Comparison of ENCODE assay signal across 1 cellular context in the genomic region with DNA sequence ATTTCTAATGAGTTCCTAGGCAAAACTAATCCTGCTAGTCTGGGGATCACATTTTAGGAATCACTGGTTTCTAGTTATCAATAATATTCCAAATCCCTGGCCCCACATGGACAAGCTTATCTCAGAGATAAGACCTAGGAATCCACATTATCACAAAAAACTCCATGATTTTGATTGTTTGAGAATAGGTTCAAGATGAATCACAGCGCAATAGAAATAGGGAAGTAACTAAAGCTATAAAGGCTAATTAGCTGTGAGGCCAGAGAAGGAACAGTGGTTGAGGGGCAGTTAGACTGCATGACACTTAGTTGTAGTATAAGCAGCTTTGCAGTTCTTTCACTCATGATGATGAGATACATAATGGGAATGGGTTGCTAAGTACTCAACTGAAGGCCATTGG.
TF ChIP-seq lines count a peak whose summit lies in the region.

No MANE protein-coding gene starts in this region.

TF ChIP-seq in GM12878, 131 proteins besides CTCF, POLR2A, EP300 and RAD21 (continues in another document):
- TF ChIP-seq SKIL (IDR thresholded peaks at IDR 0.05; ENCODE audit: low read depth, poor library complexity, severe bottlenecking) (no peak), CHD4 (IDR thresholded peaks at IDR 0.05) (no peak), ZNF24 (IDR thresholded peaks at IDR 0.05) (0 out of 2 replicates have a peak, but pooled peaks have one; percentile 54), ASH2L (IDR thresholded peaks at IDR 0.05; ENCODE audit: borderline replicate concordance, low read depth) (no peak), ZNF592 (IDR thresholded peaks at IDR 0.05) (no peak), SREBF1 (IDR thresholded peaks at IDR 0.05; ENCODE audit: low read length) (no peak), ZSCAN29 (IDR thresholded peaks at IDR 0.05) (no peak), KDM1A (IDR thresholded peaks at IDR 0.05; ENCODE audit: borderline replicate concordance) (no peak), USF2 (IDR thresholded peaks at IDR 0.05; ENCODE audit: borderline replicate concordance, low read depth, low read length) (no peak), ZBTB4 (CRISPR knock-in tag; IDR thresholded peaks at IDR 0.05) (no peak), IKZF1 (conservative IDR thresholded peaks at IDR 0.05) (peak; percentile 49), BCL11A (IDR thresholded peaks at IDR 0.05; ENCODE audit: low read depth, low read length) (peak; percentile 84; the same call in 1 of the 2 replicates), ZNF217 (IDR thresholded peaks at IDR 0.05) (peak; percentile 27; the same call in 1 of the 2 replicates), NR2C2 (IDR thresholded peaks at IDR 0.05; ENCODE audit: borderline replicate concordance, control insufficient read depth, insufficient read length, low read depth) (no peak), ZZZ3 (IDR thresholded peaks at IDR 0.05; ENCODE audit: control insufficient read depth, insufficient read length, low read depth) (no peak), SMARCA5 (IDR thresholded peaks at IDR 0.05) (0 out of 2 replicates have a peak, but pooled peaks have one; percentile 36), SRF (IDR thresholded peaks at IDR 0.05; ENCODE audit: low read depth in 2 of 2, low read length in 2 of 2) (no peak), POLR2AphosphoS2 (IDR thresholded peaks at IDR 0.05; ENCODE audit: low read depth, low read length) (no peak), PKNOX1 (IDR thresholded peaks at IDR 0.05) (peak; percentile 65; the same call in 1 of the 2 replicates), CHD2 (IDR thresholded peaks at IDR 0.05; ENCODE audit: borderline replicate concordance, low read depth, low read length) (no peak), NBN (IDR thresholded peaks at IDR 0.05) (peak; percentile 43; the same call in 1 of the 2 replicates), DPF2 (IDR thresholded peaks at IDR 0.05) (peak; percentile 81), BACH1 (IDR thresholded peaks at IDR 0.05; ENCODE audit: borderline replicate concordance) (peak; percentile 18; the same call in 1 of the 2 replicates), MTA2 (IDR thresholded peaks at IDR 0.05; ENCODE audit: low read depth) (peak; percentile 95), IKZF2 (IDR thresholded peaks at IDR 0.05) (peak; percentile 57 to 59; a peak in 3 of 4 replicates), BCLAF1 (IDR thresholded peaks at IDR 0.05) (no peak), RAD51 (IDR thresholded peaks at IDR 0.05) (no peak)
- TF ChIP-seq, protein P1, sequence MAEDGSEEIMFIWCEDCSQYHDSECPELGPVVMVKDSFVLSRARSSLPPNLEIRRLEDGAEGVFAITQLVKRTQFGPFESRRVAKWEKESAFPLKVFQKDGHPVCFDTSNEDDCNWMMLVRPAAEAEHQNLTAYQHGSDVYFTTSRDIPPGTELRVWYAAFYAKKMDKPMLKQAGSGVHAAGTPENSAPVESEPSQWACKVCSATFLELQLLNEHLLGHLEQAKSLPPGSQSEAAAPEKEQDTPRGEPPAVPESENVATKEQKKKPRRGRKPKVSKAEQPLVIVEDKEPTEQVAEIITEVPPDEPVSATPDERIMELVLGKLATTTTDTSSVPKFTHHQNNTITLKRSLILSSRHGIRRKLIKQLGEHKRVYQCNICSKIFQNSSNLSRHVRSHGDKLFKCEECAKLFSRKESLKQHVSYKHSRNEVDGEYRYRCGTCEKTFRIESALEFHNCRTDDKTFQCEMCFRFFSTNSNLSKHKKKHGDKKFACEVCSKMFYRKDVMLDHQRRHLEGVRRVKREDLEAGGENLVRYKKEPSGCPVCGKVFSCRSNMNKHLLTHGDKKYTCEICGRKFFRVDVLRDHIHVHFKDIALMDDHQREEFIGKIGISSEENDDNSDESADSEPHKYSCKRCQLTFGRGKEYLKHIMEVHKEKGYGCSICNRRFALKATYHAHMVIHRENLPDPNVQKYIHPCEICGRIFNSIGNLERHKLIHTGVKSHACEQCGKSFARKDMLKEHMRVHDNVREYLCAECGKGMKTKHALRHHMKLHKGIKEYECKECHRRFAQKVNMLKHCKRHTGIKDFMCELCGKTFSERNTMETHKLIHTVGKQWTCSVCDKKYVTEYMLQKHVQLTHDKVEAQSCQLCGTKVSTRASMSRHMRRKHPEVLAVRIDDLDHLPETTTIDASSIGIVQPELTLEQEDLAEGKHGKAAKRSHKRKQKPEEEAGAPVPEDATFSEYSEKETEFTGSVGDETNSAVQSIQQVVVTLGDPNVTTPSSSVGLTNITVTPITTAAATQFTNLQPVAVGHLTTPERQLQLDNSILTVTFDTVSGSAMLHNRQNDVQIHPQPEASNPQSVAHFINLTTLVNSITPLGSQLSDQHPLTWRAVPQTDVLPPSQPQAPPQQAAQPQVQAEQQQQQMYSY (CRISPR knock-in tag; IDR thresholded peaks at IDR 0.05) = no peak
- TF ChIP-seq, protein P2, sequence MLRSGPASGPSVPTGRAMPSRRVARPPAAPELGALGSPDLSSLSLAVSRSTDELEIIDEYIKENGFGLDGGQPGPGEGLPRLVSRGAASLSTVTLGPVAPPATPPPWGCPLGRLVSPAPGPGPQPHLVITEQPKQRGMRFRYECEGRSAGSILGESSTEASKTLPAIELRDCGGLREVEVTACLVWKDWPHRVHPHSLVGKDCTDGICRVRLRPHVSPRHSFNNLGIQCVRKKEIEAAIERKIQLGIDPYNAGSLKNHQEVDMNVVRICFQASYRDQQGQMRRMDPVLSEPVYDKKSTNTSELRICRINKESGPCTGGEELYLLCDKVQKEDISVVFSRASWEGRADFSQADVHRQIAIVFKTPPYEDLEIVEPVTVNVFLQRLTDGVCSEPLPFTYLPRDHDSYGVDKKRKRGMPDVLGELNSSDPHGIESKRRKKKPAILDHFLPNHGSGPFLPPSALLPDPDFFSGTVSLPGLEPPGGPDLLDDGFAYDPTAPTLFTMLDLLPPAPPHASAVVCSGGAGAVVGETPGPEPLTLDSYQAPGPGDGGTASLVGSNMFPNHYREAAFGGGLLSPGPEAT (IDR thresholded peaks at IDR 0.05; ENCODE audit: low read depth) = peak; percentile 28; the same call in 1 of the 2 replicates
